In genomic region chr2:205060269-205060668, GRCh38 we compare ENCODE assay signal across 12 cellular contexts.
DNase-seq lines count a peak whose midpoint lies in the region; ATAC-seq and TF ChIP-seq lines count a peak whose summit lies in the region.
"Had no signal": no experiment of that assay in that cellular context is flagged by ENCODE, and none has a peak within 500 bp of the region (broad histone marks: within the 10 kb centered on the region; RNA-seq: fewer than 3 reads in every experiment).

No MANE protein-coding gene starts in this region.

- TF ChIP-seq CTCF in RWPE2 (IDR thresholded peaks at IDR 0.05; ENCODE audit: poor library complexity, severe bottlenecking): no peak
- no peak for TF ChIP-seq CTCF in fibroblast of lung (conservative IDR thresholded peaks at IDR 0.05 in 1 of 2, IDR thresholded peaks at IDR 0.05 in 1 of 2; ENCODE audit: low read depth in 1 of 2, low read length in 2 of 2)
- no peak for TF ChIP-seq CTCF in tibial artery (IDR thresholded peaks at IDR 0.05)

- intact Hi-C loops in tibial artery (cut with DNase I; ENCODE audit: low total_unique reads): no loop called here

- no peak overlapping the region for H3K27ac ChIP-seq in RWPE2 (ENCODE audit: poor library complexity, severe bottlenecking)
- H3K27ac ChIP-seq in fibroblast of lung (ENCODE audit: insufficient read depth, low read length): peak overlapping the region; percentile 1
- H3K27ac ChIP-seq in tibial artery: no peak overlapping the region
- H3K27ac ChIP-seq: dorsolateral prefrontal cortex had no signal

- peak; percentile 72 for ATAC-seq in RWPE2 (ENCODE audit: low read depth)
- ATAC-seq: stimulated activated naive CD8-positive, alpha-beta T cell treated with anti-CD3 and anti-CD28 coated beads, Interleukin-15, amount 100 ng/mL, for 72 hours had no signal

- H3K27me3 ChIP-seq in RWPE2 (ENCODE audit: insufficient read depth, poor library complexity, severe bottlenecking) (no peaks in the 10 kb centered on the region), fibroblast of lung (ENCODE audit: control insufficient read depth, insufficient read depth, low read length) (no peaks in the 10 kb centered on the region), tibial artery (no peaks in the 10 kb centered on the region)
- H3K27me3 ChIP-seq: dorsolateral prefrontal cortex had no signal

- no peaks in the 10 kb centered on the region for H3K79me2 ChIP-seq in fibroblast of lung (ENCODE audit: control insufficient read depth, insufficient read depth, low read length)

- H3K9me3 ChIP-seq in RWPE2 (ENCODE audit: severe bottlenecking) (no peaks in the 10 kb centered on the region), fibroblast of lung (ENCODE audit: control insufficient read depth, insufficient read depth, low read depth, low read length) (no peaks in the 10 kb centered on the region), tibial artery (no peaks in the 10 kb centered on the region)

- H3K9ac ChIP-seq in fibroblast of lung (ENCODE audit: insufficient read depth, low read length): no peak overlapping the region

- H3K36me3 ChIP-seq in RWPE2 (ENCODE audit: low read depth): no peaks in the 10 kb centered on the region
- H3K36me3 ChIP-seq in fibroblast of lung (ENCODE audit: control insufficient read depth, insufficient read depth, low read length): no peaks in the 10 kb centered on the region
- no peaks in the 10 kb centered on the region for H3K36me3 ChIP-seq in tibial artery

- H3K4me2 ChIP-seq in fibroblast of lung (ENCODE audit: extremely low read depth, insufficient read depth, low read length): no peak overlapping the region

- no peak overlapping the region for H2AFZ ChIP-seq in fibroblast of lung (ENCODE audit: low read length)

- H3K4me1 ChIP-seq in RWPE2 (ENCODE audit: insufficient read depth, poor library complexity, severe bottlenecking) (peaks cover 3% of the 10 kb centered on the region), fibroblast of lung (ENCODE audit: control insufficient read depth, extremely low read depth, insufficient read depth, low read length) (no peaks in the 10 kb centered on the region), tibial artery (no peaks in the 10 kb centered on the region)

- H3K4me3 ChIP-seq in RWPE2 (ENCODE audit: severe bottlenecking) (no peak overlapping the region), fibroblast of lung (replicated peaks in 1 of 4; ENCODE audit: control extremely low read depth in 1 of 4, insufficient read depth in 1 of 4, low read depth in 3 of 4, low read length in 4 of 4) (no peak overlapping the region), tibial artery (no peak overlapping the region)
- H3K4me3 ChIP-seq: dorsolateral prefrontal cortex had no signal

- H4K20me1 ChIP-seq in fibroblast of lung (ENCODE audit: control insufficient read depth, extremely low read depth, insufficient read depth, low read length): no peaks in the 10 kb centered on the region

- peak; percentile 70 for DNase-seq in EL
- DNase-seq in RWPE2 (ENCODE audit: low spot score): no peak
- peak; percentile 33 to 84 for DNase-seq in fibroblast of lung (ENCODE audit: low read depth in 2 of 2)
- DNase-seq in renal cortical epithelial cell (ENCODE audit: low read depth): peak; percentile 79
- DNase-seq in NCI-H1105 (lab: John Stamatoyannopoulos, UW): no peak
- DNase-seq in NCI-H2081 (lab: John Stamatoyannopoulos, UW): no peak
- DNase-seq in nucleus accumbens (lab: John Stamatoyannopoulos, UW): no peak
- no peak for DNase-seq in tibial artery
- DNase-seq: dorsolateral prefrontal cortex; NCI-H1436 treated with DMSO at 0.1 percent for 48 hours; Right ventricle myocardium superior; stimulated activated naive CD8-positive, alpha-beta T cell treated with anti-CD3 and anti-CD28 coated beads, Interleukin-15, amount 100 ng/mL, for 72 hours had no signal

Comparison
In these comparisons a context has a peak if more than half of its experiments do, and no peak if none do; other contexts are left out.
1. DNase-seq: peak in EL (single experiment), fibroblast of lung (2 of 2) and renal cortical epithelial cell (single experiment); none in RWPE2 (single experiment), NCI-H1105 (single experiment), NCI-H2081 (0 of 2), nucleus accumbens (0 of 56) and tibial artery (0 of 2).